Comparison of ENCODE assay signal across 1 cellular context in the genomic region with DNA sequence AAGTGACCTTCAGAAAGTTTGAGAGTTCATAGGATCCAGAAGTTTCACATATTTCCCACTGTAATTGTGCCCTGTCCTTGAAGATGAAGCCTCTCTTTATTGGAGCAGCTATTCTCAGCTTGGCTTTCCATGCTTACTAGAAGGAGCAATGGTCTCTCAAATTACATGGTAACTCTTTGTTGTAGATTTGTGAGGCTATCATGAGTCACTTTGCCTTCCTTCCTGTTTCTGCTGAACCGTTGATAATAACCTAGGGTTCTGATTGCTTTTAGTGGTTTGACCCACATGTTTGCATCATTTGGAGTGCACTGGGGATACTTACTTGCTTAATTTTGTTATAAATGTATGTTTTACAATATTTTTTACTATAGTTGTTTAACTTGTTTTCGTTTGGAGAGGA.
TF ChIP-seq lines count a peak whose summit lies in the region.

No MANE protein-coding gene starts in this region.

TF ChIP-seq in endothelial cell of umbilical vein, 7 proteins besides CTCF, POLR2A, EP300 and RAD21:
- TF ChIP-seq FOS (IDR thresholded peaks at IDR 0.05; ENCODE audit: borderline replicate concordance, insufficient read depth, low read length) = peak; percentile 23
- TF ChIP-seq JUN (IDR thresholded peaks at IDR 0.05; ENCODE audit: borderline replicate concordance, insufficient read depth, insufficient read length, low read depth) = no peak
